Comparison of ENCODE assay signal across 22 cellular contexts in genomic region chr7:5455175-5455574, GRCh38. TPM values are rescaled to one million over a fixed set of nuclear protein-coding genes. Genes with fewer than 3 reads are reported as not detected.
DNase-seq lines count a peak whose midpoint lies in the region; ATAC-seq, FAIRE-seq and TF ChIP-seq lines count a peak whose summit lies in the region.
"Had no signal": no experiment of that assay in that cellular context is flagged by ENCODE, and none has a peak within 500 bp of the region (broad histone marks: within the 10 kb centered on the region; RNA-seq: fewer than 3 reads in every experiment).

No MANE protein-coding gene starts in this region.

- BruUV-seq in GM12878 (replicated peaks; lab: Mats Ljungman, UMichigan): no TSS peak

- no peak for TF ChIP-seq POLR2A in GM12878 (IDR thresholded peaks at IDR 0.05; ENCODE audit: low read depth, low read length)

- no peaks in the 10 kb centered on the region for H4K20me1 ChIP-seq in GM12878 (ENCODE audit: control insufficient read depth, insufficient read depth)
- H4K20me1 ChIP-seq: BLaER1 had no signal

- H3K4me2 ChIP-seq in GM12878 (ENCODE audit: control insufficient read depth, insufficient read depth): no peak overlapping the region
- H3K4me2 ChIP-seq in neuronal stem cell (ENCODE audit: insufficient read depth, low read length, poor library complexity, severe bottlenecking): no peak overlapping the region
- H3K4me2 ChIP-seq: BLaER1 had no signal

- H4K8ac ChIP-seq in neuronal stem cell (ENCODE audit: low read depth, low read length): no peak overlapping the region

- H3K23ac ChIP-seq in neuronal stem cell (ENCODE audit: low read depth, low read length, poor library complexity): no peak overlapping the region

- no peak overlapping the region for H3K27ac ChIP-seq in GM12878 (ENCODE audit: control insufficient read depth, insufficient read depth)
- no peak overlapping the region for H3K27ac ChIP-seq in neuronal stem cell (replicated peaks; ENCODE audit: low read length)
- H3K27ac ChIP-seq in kidney (ENCODE audit: low read depth in 2 of 2, low read length in 2 of 2): no peak overlapping the region
- H3K27ac ChIP-seq: BLaER1 had no signal

- H3K4ac ChIP-seq in neuronal stem cell (ENCODE audit: low read length): no peak overlapping the region

- peak overlapping the region; percentile 33 for H2AK5ac ChIP-seq in neuronal stem cell (ENCODE audit: low read depth, low read length)

- in situ Hi-C loops in GM12878 (cut with MboI): no loop called here

- H3K27ac Mint-ChIP-seq in WTC11: no peak overlapping the region
- H3K27ac Mint-ChIP-seq: CD14-positive monocyte; CD4-positive, CD25-positive, alpha-beta regulatory T cell; CD8-positive, alpha-beta memory T cell had no signal

- TF ChIP-seq EP300 in GM12878 (IDR thresholded peaks at IDR 0.05; ENCODE audit: borderline replicate concordance in 1 of 2, control insufficient read depth in 1 of 2, low read depth in 2 of 2, low read length in 2 of 2): no peak

- TF ChIP-seq CTCF in WTC11 (IDR thresholded peaks at IDR 0.05) (no peak), GM12878 (IDR thresholded peaks at IDR 0.05 in 2 of 3, conservative IDR thresholded peaks at IDR 0.05 in 1 of 3; ENCODE audit: control insufficient read depth in 2 of 3, extremely low read depth in 1 of 3, insufficient read depth in 1 of 3, low read depth in 3 of 3, low read length in 3 of 3) (no peak), kidney (IDR thresholded peaks at IDR 0.05; ENCODE audit: borderline replicate concordance, extremely low read depth, insufficient read depth) (no peak)

- H3K27me3 Mint-ChIP-seq in WTC11 (ENCODE audit: low read depth): no peaks in the 10 kb centered on the region
- H3K27me3 Mint-ChIP-seq: CD8-positive, alpha-beta memory T cell had no signal

- H2BK12ac ChIP-seq in neuronal stem cell (ENCODE audit: low read length): no peak overlapping the region

- H3K9me3 ChIP-seq in GM12878 (replicated peaks; ENCODE audit: control insufficient read depth, insufficient read depth, low read length) (no peaks in the 10 kb centered on the region), neuronal stem cell (replicated peaks in 1 of 2; ENCODE audit: control insufficient read depth in 2 of 2, insufficient read depth in 1 of 2, low read depth in 1 of 2, low read length in 2 of 2) (no peaks in the 10 kb centered on the region), kidney (ENCODE audit: control insufficient read depth in 1 of 2, low read length in 2 of 2) (no peaks in the 10 kb centered on the region)
- H3K9me3 ChIP-seq: BE2C, BLaER1 had no signal

- intact Hi-C loops in GM12878 (cut with micrococcal nuclease; ENCODE audit: unreplicated experiment): no loop called here
- intact Hi-C loops in kidney (cut with DNase I): no loop called here

- WGBS in GM12878 (ENCODE audit: insufficient coverage, insufficient replicate concordance, low lambda C conversion rate, missing lambda C conversion rate): 52% methylated on average over 6 of the region's 6 CpGs
- no CpG with 5 or more reads among the region's 6 CpGs for WGBS in neuronal stem cell (ENCODE audit: extremely low coverage in 2 of 2, insufficient read length in 2 of 2, insufficient replicate concordance in 1 of 2), 2 donors

- H2AFZ ChIP-seq in GM12878 (ENCODE audit: control insufficient read depth, low read depth, low read length) (no peak overlapping the region), neuronal stem cell (ENCODE audit: low read length) (no peak overlapping the region)

- no peaks in the 10 kb centered on the region for H3K27me3 ChIP-seq in GM12878 (replicated peaks in 1 of 2; ENCODE audit: control insufficient read depth in 2 of 2, insufficient read depth in 2 of 2, low read length in 1 of 2)
- no peaks in the 10 kb centered on the region for H3K27me3 ChIP-seq in neuronal stem cell (ENCODE audit: control insufficient read depth in 3 of 3, insufficient read depth in 3 of 3, low read depth in 1 of 3, low read length in 3 of 3)
- H3K27me3 ChIP-seq: BE2C, BLaER1 had no signal

- no peak overlapping the region for H3K18ac ChIP-seq in neuronal stem cell (ENCODE audit: low read length)

- H2BK120ac ChIP-seq in neuronal stem cell (ENCODE audit: low read depth, low read length): no peak overlapping the region

- H3K9me3 Mint-ChIP-seq in WTC11: no peaks in the 10 kb centered on the region
- H3K9me3 Mint-ChIP-seq: CD4-positive, alpha-beta memory T cell; CD4-positive, CD25-positive, alpha-beta regulatory T cell had no signal

- no peak overlapping the region for H3K14ac ChIP-seq in neuronal stem cell (ENCODE audit: low read length)

- H4K91ac ChIP-seq in neuronal stem cell (ENCODE audit: low read depth, low read length, poor library complexity): no peak overlapping the region

- no peaks in the 10 kb centered on the region; the same call in 1 of the 2 replicates for H3K4me1 ChIP-seq in GM12878 (ENCODE audit: control insufficient read depth, insufficient read depth, low read length)
- H3K4me1 ChIP-seq in neuronal stem cell (ENCODE audit: control insufficient read depth in 2 of 2, insufficient read depth in 1 of 2, low read depth in 1 of 2, low read length in 2 of 2): peaks cover 11 to 16% of the 10 kb centered on the region in 2 donors
- no peaks in the 10 kb centered on the region for H3K4me1 ChIP-seq in kidney (ENCODE audit: control insufficient read depth in 1 of 2, insufficient read depth in 1 of 2, low read depth in 1 of 2, low read length in 2 of 2)

- SMC1A ChIA-PET in GM12878 (lab: Charles Lee; ENCODE audit: uncharacterized antibody, unreplicated experiment): no interaction called here

- H3K36me3 ChIP-seq in GM12878 (ENCODE audit: control insufficient read depth in 2 of 2, insufficient read depth in 2 of 2, low read length in 1 of 2) (no peaks in the 10 kb centered on the region), neuronal stem cell (replicated peaks in 1 of 2; ENCODE audit: control insufficient read depth in 2 of 2, insufficient read depth in 2 of 2, low read length in 2 of 2) (no peaks in the 10 kb centered on the region), kidney (ENCODE audit: control insufficient read depth in 1 of 2, insufficient read depth in 2 of 2, low read length in 2 of 2) (no peaks in the 10 kb centered on the region)
- H3K36me3 ChIP-seq: BE2C, BLaER1 had no signal

- no peak for DNase-seq in WTC11 (ENCODE audit: low spot score)
- no peak for DNase-seq in GM12878 (ENCODE audit: low read depth, low spot score)
- no peak for DNase-seq in neuronal stem cell (ENCODE audit: low spot score)
- no peak for DNase-seq in kidney
- DNase-seq: ACHN; BE2C; C1 segment of cervical spinal cord; CD4-positive, alpha-beta memory T cell; CD4-positive, CD25-positive, alpha-beta regulatory T cell; CD8-positive, alpha-beta memory T cell; COR-L47; DMS 273 treated with DMSO at 0.1 percent for 48 hours; DMS153; DMS53; DMS79; DND-41; EL had no signal

- H3K4me3 ChIP-seq in GM12878: no peak overlapping the region
- no peak overlapping the region for H3K4me3 ChIP-seq in neuronal stem cell (ENCODE audit: low read length in 2 of 2)
- no peak overlapping the region for H3K4me3 ChIP-seq in kidney (ENCODE audit: low read length in 2 of 2)
- H3K4me3 ChIP-seq: BLaER1 had no signal

- H3K4me1 Mint-ChIP-seq in WTC11: peaks cover 4% of the 10 kb centered on the region; the same call in 1 of the 2 replicates
- H3K4me1 Mint-ChIP-seq: CD4-positive, alpha-beta memory T cell; CD4-positive, CD25-positive, alpha-beta regulatory T cell; CD8-positive, alpha-beta memory T cell had no signal

- no peak overlapping the region for H2BK15ac ChIP-seq in neuronal stem cell (ENCODE audit: low read length)

- no peaks in the 10 kb centered on the region for H3K79me2 ChIP-seq in GM12878 (ENCODE audit: control insufficient read depth, insufficient read depth, low read length)

- POLR2A ChIA-PET in WTC11 (lab: Charles Lee) (no interaction called here), GM12878 (lab: Charles Lee) (no interaction called here)

- H3K79me1 ChIP-seq in neuronal stem cell (ENCODE audit: low read depth, low read length): no peaks in the 10 kb centered on the region

- TF ChIP-seq RAD21 in GM12878 (IDR thresholded peaks at IDR 0.05; ENCODE audit: insufficient read depth, low read depth, low read length): no peak

- H3K4me3 Mint-ChIP-seq in WTC11: no peak overlapping the region
- H3K4me3 Mint-ChIP-seq: CD4-positive, alpha-beta memory T cell; CD4-positive, CD25-positive, alpha-beta regulatory T cell; CD8-positive, alpha-beta memory T cell had no signal

- no peak overlapping the region for H3K9ac ChIP-seq in GM12878 (ENCODE audit: control insufficient read depth, insufficient read depth, low read length)
- H3K9ac ChIP-seq in neuronal stem cell (ENCODE audit: low read depth, low read length, poor library complexity): no peak overlapping the region
- no peak overlapping the region for H3K9ac ChIP-seq in kidney (ENCODE audit: low read length in 2 of 2)
- H3K9ac ChIP-seq: BLaER1 had no signal

- CTCF ChIA-PET in WTC11 (lab: Charles Lee) (no interaction called here), GM12878 (lab: Yijun Ruan, JAX) (no interaction called here)

- no peaks in the 10 kb centered on the region for H3K36me3 Mint-ChIP-seq in WTC11
- H3K36me3 Mint-ChIP-seq: CD4-positive, CD25-positive, alpha-beta regulatory T cell had no signal

- no peak for FAIRE-seq in GM12878 (lab: Jason Lieb, UNC)
- no peak for FAIRE-seq in kidney (lab: Jason Lieb, UNC)
- FAIRE-seq: A204.1, GM12891 had no signal

- ATAC-seq in WTC11: no peak
- ATAC-seq in GM12878: no peak
- no peak for ATAC-seq in GM19023 (IDR thresholded peaks at IDR 0.05; ENCODE audit: unreplicated experiment)

- no peak overlapping the region for H2BK5ac ChIP-seq in neuronal stem cell (ENCODE audit: low read length)

- RAD21 ChIA-PET in GM12878 (lab: Charles Lee; ENCODE audit: unreplicated experiment): no interaction called here

RNA-seq across cellular contexts. Expression of gene TNRC18, which starts 31.5 kb away (rescaled TPM):
- total RNA-seq in WTC11 (2021) (29.1 to 55.0 TPM (median 34.2 TPM) in 3 replicates), GM12878 (2014; rRNA removed) (6.5 and 6.8 TPM in 2 replicates), GM12878 (2014; rRNA removed; fragmentation: Illumina TruSeq; extraction: Trizol) (10.6 and 11.5 TPM in 2 replicates), GM12878 (2021) (31.3 and 31.7 TPM in 2 replicates), kidney (125 TPM)
- total RNA-seq in GM12878 (2013; cell fraction: nucleolus; rRNA removed): 38.2 and 49.8 TPM in 2 replicates
- polyA plus RNA-seq in GM12878 (2011; ENCODE audit: low read depth): 7.4 TPM
- polyA plus RNA-seq in GM12878 (2011; rRNA removed) (3.9 and 4.0 TPM in 2 replicates), GM12878 (2014; fragmentation: Illumina TruSeq; extraction: Trizol) (10.3 and 18.2 TPM in 2 replicates), GM12878 (2014; fragmentation: Nextera tagmentation; extraction: Ambion mirVana) (under 1 TPM; 0.02 to 0.10 TPM), GM12878 (2014; rRNA removed) (13.7 and 17.2 TPM in 2 replicates), GM12878 (2016; fragmentation: Nextera tagmentation; extraction: Ambion mirVana) (1 to 10 TPM; 1.0 to 1.2 TPM), kidney (ENCODE audit: insufficient read depth, low read depth, low replicate concordance) (12.5 TPM)
- polyA plus RNA-seq in GM12878 (2011; cell fraction: cytosol; rRNA removed): 5.7 and 7.9 TPM in 2 replicates
- polyA plus RNA-seq in GM12878 (2011; cell fraction: nucleus; rRNA removed): 13.3 and 22.8 TPM in 2 replicates
- 13.4 and 15.7 TPM in 2 replicates for polyA plus RNA-seq in GM12878 (2012)
- 10.2 and 17.6 TPM in 2 replicates for polyA minus RNA-seq in GM12878 (2011; rRNA and poly(A)+ RNA removed)
- 12.0 and 17.7 TPM in 2 replicates for polyA minus RNA-seq in GM12878 (2011; cell fraction: cytosol; rRNA and poly(A)+ RNA removed)
- polyA minus RNA-seq in GM12878 (2011; cell fraction: nucleus; rRNA and poly(A)+ RNA removed): 10.3 and 17.7 TPM in 2 replicates
- 33.6 TPM for polyA plus RNA-seq in neuronal stem cell (2013, experiment 1 of 2)
- polyA plus RNA-seq in neuronal stem cell (2013, experiment 2 of 2): 37.1 TPM

RNA-seq across cellular contexts. Expression of gene FBXL18, which starts 58.4 kb away (rescaled TPM):
- total RNA-seq in WTC11 (2021) (18.9 to 22.0 TPM (median 21.8 TPM) in 3 replicates), GM12878 (2014; rRNA removed) (4.7 and 6.7 TPM in 2 replicates), GM12878 (2014; rRNA removed; fragmentation: Illumina TruSeq; extraction: Trizol) (2.0 and 2.8 TPM in 2 replicates), GM12878 (2021) (15.9 and 19.6 TPM in 2 replicates), kidney (11.6 TPM)
- 14.1 and 16.0 TPM in 2 replicates for total RNA-seq in GM12878 (2013; cell fraction: nucleolus; rRNA removed)
- 1.1 TPM for polyA plus RNA-seq in GM12878 (2011; ENCODE audit: low read depth)
- polyA plus RNA-seq in GM12878 (2011; rRNA removed) (0.61 and 2.0 TPM in 2 replicates), GM12878 (2014; fragmentation: Illumina TruSeq; extraction: Trizol) (0.95 and 2.7 TPM in 2 replicates), GM12878 (2014; fragmentation: Nextera tagmentation; extraction: Ambion mirVana) (1 to 10 TPM in 1 of 2 experiments, under 1 TPM in 1; 0.80 to 1.1 TPM), GM12878 (2014; rRNA removed) (10.0 and 11.3 TPM in 2 replicates), GM12878 (2016; fragmentation: Nextera tagmentation; extraction: Ambion mirVana) (10 to 100 TPM; 13.6 to 14.8 TPM), kidney (ENCODE audit: insufficient read depth, low read depth, low replicate concordance) (1.4 TPM)
- polyA plus RNA-seq in GM12878 (2011; cell fraction: cytosol; rRNA removed): 2.1 and 3.8 TPM in 2 replicates
- polyA plus RNA-seq in GM12878 (2011; cell fraction: nucleus; rRNA removed): 5.4 and 10.5 TPM in 2 replicates
- 3.4 TPM in 2 replicates for polyA plus RNA-seq in GM12878 (2012)
- 4.2 and 6.3 TPM in 2 replicates for polyA minus RNA-seq in GM12878 (2011; rRNA and poly(A)+ RNA removed)
- 4.8 and 5.6 TPM in 2 replicates for polyA minus RNA-seq in GM12878 (2011; cell fraction: cytosol; rRNA and poly(A)+ RNA removed)
- 3.7 and 7.7 TPM in 2 replicates for polyA minus RNA-seq in GM12878 (2011; cell fraction: nucleus; rRNA and poly(A)+ RNA removed)
- polyA plus RNA-seq in neuronal stem cell (2013, experiment 1 of 2): 5.1 TPM
- polyA plus RNA-seq in neuronal stem cell (2013, experiment 2 of 2): 5.4 TPM
